In genomic region chrX:11137543-11138139, GRCh38 we compare ENCODE assay signal across 8 cellular contexts. TPM values are rescaled to one million over a fixed set of nuclear protein-coding genes. Genes with fewer than 3 reads are reported as not detected.
A peak's percentile ranks its signal among the peaks of the same experiment; 100 is the strongest.
DNase-seq lines count a peak whose midpoint lies in the region; ATAC-seq, FAIRE-seq and TF ChIP-seq lines count a peak whose summit lies in the region.

No MANE protein-coding gene starts in this region.

- peaks cover 4 to 6% of the 10 kb centered on the region in 2 donors for H3K27me3 Mint-ChIP-seq in CD4-positive, alpha-beta memory T cell

- no peaks in the 10 kb centered on the region for H3K36me3 Mint-ChIP-seq in CD4-positive, alpha-beta memory T cell

- H3K9me3 ChIP-seq in CD4-positive, alpha-beta memory T cell (ENCODE audit: control insufficient read depth in 1 of 2, low read length in 2 of 2): no peaks in the 10 kb centered on the region
- H3K9me3 ChIP-seq in keratinocyte (ENCODE audit: control insufficient read depth, low read depth, low read length): no peaks in the 10 kb centered on the region

- peaks cover 0 to 2% (median 0%) of the 10 kb centered on the region in 4 donors for H3K4me1 Mint-ChIP-seq in CD4-positive, alpha-beta memory T cell

- no peaks in the 10 kb centered on the region for H3K4me1 ChIP-seq in CD4-positive, alpha-beta memory T cell (ENCODE audit: insufficient read depth, low read length)
- H3K4me1 ChIP-seq in keratinocyte (ENCODE audit: control insufficient read depth, extremely low read depth, insufficient read depth, low read length): no peaks in the 10 kb centered on the region

- no peak overlapping the region for H3K4me3 ChIP-seq in CD4-positive, alpha-beta memory T cell (ENCODE audit: low read length in 2 of 2)
- no peak overlapping the region for H3K4me3 ChIP-seq in keratinocyte (ENCODE audit: control insufficient read depth in 2 of 3, extremely low read depth in 1 of 3, insufficient read depth in 2 of 3, low read depth in 1 of 3, low read length in 3 of 3)

- H3K9me3 Mint-ChIP-seq in CD4-positive, alpha-beta memory T cell: no peaks in the 10 kb centered on the region

- H3K36me3 ChIP-seq in CD4-positive, alpha-beta memory T cell (ENCODE audit: insufficient read depth, low read length): no peaks in the 10 kb centered on the region
- H3K36me3 ChIP-seq in keratinocyte (ENCODE audit: control insufficient read depth in 2 of 2, extremely low read depth in 1 of 2, insufficient read depth in 2 of 2, low read length in 2 of 2): no peaks in the 10 kb centered on the region

- H3K9ac ChIP-seq in keratinocyte (ENCODE audit: control insufficient read depth, extremely low read depth, insufficient read depth, low read length): no peak overlapping the region

- no peak overlapping the region for H3K27ac ChIP-seq in CD4-positive, alpha-beta memory T cell (ENCODE audit: low read depth, low read length)
- no peak overlapping the region for H3K27ac ChIP-seq in VCaP
- H3K27ac ChIP-seq in keratinocyte (ENCODE audit: control insufficient read depth, insufficient read depth, low read length): no peak overlapping the region

- ATAC-seq in GM18868 (IDR thresholded peaks at IDR 0.05; ENCODE audit: unreplicated experiment): no peak
- no peak for ATAC-seq in GM21423 (IDR thresholded peaks at IDR 0.05; ENCODE audit: unreplicated experiment)

- peak in 4 of 5 donors; percentile 25 to 40 (median 34) for DNase-seq in CD4-positive, alpha-beta memory T cell
- DNase-seq in HCEC 1CT (peak; percentile 2), keratinocyte (ENCODE audit: low read depth, low spot score) (no peak), COLO668 (lab: John Stamatoyannopoulos, UW; ENCODE audit: unreplicated experiment) (no peak), activated gamma-delta T cell treated with Interleukin-2 at 50 U/mL for 16 hours (no peak)

- CTCF ChIA-PET in CD4-positive, alpha-beta memory T cell (lab: Charles Lee; ENCODE audit: partially characterized antibody): interaction anchor here (0.6 to 6.6 kb wide), 6 partner anchors 10 to 1044 kb away, joined by 3 to 87 read pairs (median 4); no protein-coding TSS in a partner anchor

- FAIRE-seq in keratinocyte (lab: Jason Lieb, UNC): no peak

- no peaks in the 10 kb centered on the region for H4K20me1 ChIP-seq in keratinocyte (ENCODE audit: control insufficient read depth, extremely low read depth, insufficient read depth, low read length)

- H3K4me3 Mint-ChIP-seq in CD4-positive, alpha-beta memory T cell: no peak overlapping the region

- TF ChIP-seq CTCF in VCaP (conservative IDR thresholded peaks at IDR 0.05) (peak; percentile 76), keratinocyte (optimal IDR thresholded peaks at IDR 0.05 in 1 of 3, IDR thresholded peaks at IDR 0.05 in 1 of 3, conservative IDR thresholded peaks at IDR 0.05 in 1 of 3; ENCODE audit: extremely low read depth in 1 of 3, insufficient read depth in 2 of 3, low read length in 3 of 3) (peak in 2 of 3 experiments; percentile 28 to 32)

- no peaks in the 10 kb centered on the region for H3K9me1 ChIP-seq in keratinocyte (ENCODE audit: control insufficient read depth, extremely low read depth, insufficient read depth, low read length)

- POLR2A ChIA-PET in CD4-positive, alpha-beta memory T cell (lab: Charles Lee; ENCODE audit: partially characterized antibody): no interaction called here

- intact Hi-C loops in CD4-positive, alpha-beta memory T cell (cut with micrococcal nuclease): loop anchor here (1.0 kb wide), 1 partner anchor 948 kb away; no protein-coding TSS in a partner anchor

- H3K4me2 ChIP-seq in keratinocyte (ENCODE audit: control insufficient read depth, extremely low read depth, insufficient read depth, low read depth, low read length): no peak overlapping the region

- no peak overlapping the region for H3K27ac Mint-ChIP-seq in CD4-positive, alpha-beta memory T cell

- no peaks in the 10 kb centered on the region for H3K79me2 ChIP-seq in keratinocyte (ENCODE audit: control insufficient read depth, insufficient read depth, low read length)

- dilution Hi-C loops in keratinocyte (cut with MboI; ENCODE audit: extremely low pct_ligation_motif_present, low sequenced_read_pairs): loop anchor here (10.0 kb wide), 1 partner anchor 943 kb away; no protein-coding TSS in a partner anchor

- H3K27me3 ChIP-seq in CD4-positive, alpha-beta memory T cell (ENCODE audit: insufficient read depth, low read length): no peaks in the 10 kb centered on the region
- no peaks in the 10 kb centered on the region for H3K27me3 ChIP-seq in keratinocyte (ENCODE audit: control insufficient read depth, extremely low read depth, insufficient read depth, low read length)

- no peak overlapping the region for H2AFZ ChIP-seq in keratinocyte (ENCODE audit: control insufficient read depth, low read length)

RNA-seq across cellular contexts. Expression of gene HCCS, which starts 26.5 kb away (rescaled TPM):
- total RNA-seq in CD4-positive, alpha-beta memory T cell: 10 to 100 TPM; 12.8 to 15.2 TPM
- polyA plus RNA-seq in CD4-positive, alpha-beta memory T cell: 10 to 100 TPM; 26.8 to 30.4 TPM
- polyA plus RNA-seq in keratinocyte: 33.8 to 45.3 TPM (median 41.8 TPM) in 3 replicates
- 37.3 TPM for polyA plus RNA-seq in keratinocyte (2011; ENCODE audit: low read depth)
- polyA plus RNA-seq in keratinocyte (2011; cell fraction: cytosol; rRNA removed): 38.0 and 47.2 TPM in 2 replicates
- polyA plus RNA-seq in keratinocyte (2011; cell fraction: nucleus; rRNA removed): 25.0 and 32.9 TPM in 2 replicates
- polyA plus RNA-seq in keratinocyte (2012; ENCODE audit: low replicate concordance): 41.0 and 42.0 TPM in 2 replicates
- polyA minus RNA-seq in keratinocyte: 9.2 to 22.7 TPM (median 22.6 TPM) in 3 replicates
- polyA minus RNA-seq in keratinocyte (2011; cell fraction: cytosol; rRNA and poly(A)+ RNA removed): 22.6 TPM
- polyA minus RNA-seq in keratinocyte (2011; cell fraction: nucleus; rRNA and poly(A)+ RNA removed): 7.1 and 13.3 TPM in 2 replicates

Comparison
In these comparisons a context has a peak if more than half of its experiments do, and no peak if none do; other contexts are left out.
1. DNase-seq: peak in CD4-positive, alpha-beta memory T cell (4 of 5) and HCEC 1CT (single experiment); none in keratinocyte (single experiment), COLO668 (single experiment) and activated gamma-delta T cell treated with Interleukin-2 at 50 U/mL for 16 hours (single experiment).